In the genomic region with DNA sequence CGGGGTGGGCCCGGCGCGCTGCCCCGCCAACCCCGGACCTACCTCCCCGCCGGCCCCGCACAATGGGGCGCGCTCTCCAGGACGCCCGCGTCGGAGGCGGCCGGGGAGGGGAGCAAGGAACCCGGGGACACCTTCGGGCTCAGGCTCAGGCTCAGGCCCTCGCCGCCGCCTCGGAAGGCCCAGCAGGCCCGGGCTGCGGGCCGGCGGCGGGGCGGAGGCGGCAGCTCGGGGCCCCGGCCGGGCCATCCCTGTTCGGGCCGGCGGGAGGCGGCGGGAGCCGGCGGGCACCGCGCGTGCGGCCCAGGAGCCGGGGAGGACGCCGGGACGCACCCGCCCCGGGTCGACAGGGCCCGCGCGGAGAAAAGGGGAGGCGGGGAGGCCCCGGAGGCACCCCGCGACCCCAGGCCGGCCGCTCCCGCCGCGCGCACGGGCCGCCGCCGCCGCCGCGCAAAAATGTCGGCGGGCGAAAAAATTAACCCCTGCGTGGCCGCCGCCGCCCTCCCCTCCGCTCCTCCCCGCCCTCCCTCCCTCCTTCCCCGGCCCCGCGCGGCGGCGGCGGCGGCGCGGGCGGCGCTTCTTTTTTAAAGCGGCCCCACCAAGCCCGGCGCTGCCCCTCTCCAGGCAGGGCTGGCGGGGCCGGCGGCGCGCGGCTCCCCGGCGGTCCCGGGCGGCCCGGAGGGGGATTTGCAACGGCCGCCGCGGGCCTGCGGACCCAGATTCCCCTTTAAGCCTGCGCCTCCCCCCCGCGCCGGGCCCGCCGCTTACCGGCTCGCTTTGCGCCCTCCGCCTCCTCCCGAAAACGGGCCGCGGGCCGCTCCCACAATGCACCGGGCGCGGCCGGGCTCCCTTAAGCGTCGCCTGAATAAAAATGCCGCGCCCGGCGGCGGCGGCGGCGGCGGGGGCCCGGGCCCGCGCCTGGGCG, we compare ENCODE assay signal across 8 cellular contexts. TPM values are rescaled to one million over a fixed set of nuclear protein-coding genes. Genes with fewer than 3 reads are reported as not detected.
DNase-seq lines count a peak whose midpoint lies in the region; ATAC-seq and TF ChIP-seq lines count a peak whose summit lies in the region.

No MANE protein-coding gene starts in this region.

- TF ChIP-seq CTCF in BE2C (IDR thresholded peaks at IDR 0.05; ENCODE audit: low read depth, low read length): no peak
- no peak for TF ChIP-seq CTCF in epithelial cell of esophagus (IDR thresholded peaks at IDR 0.05; ENCODE audit: insufficient read depth, low read depth, low read length, missing control alignments)
- no peak for TF ChIP-seq CTCF in mucosa of descending colon (IDR thresholded peaks at IDR 0.05)

- intact Hi-C loops in mucosa of descending colon (cut with DNase I, micrococcal nuclease): no loop called here

- peaks cover 3% of the 10 kb centered on the region; the same call in 1 of the 2 replicates for H3K4me1 ChIP-seq in BE2C
- peaks cover 15% of the 10 kb centered on the region for H3K4me1 ChIP-seq in mucosa of descending colon (ENCODE audit: low read depth)

- peak; percentile 81 for DNase-seq in BE2C
- DNase-seq in GM19238 (ENCODE audit: insufficient read length, low spot score): peak; percentile 80
- DNase-seq in NOMO-1 treated with dmso at 0.1 percent for 144 hours (lab: John Stamatoyannopoulos, UW; ENCODE audit: unreplicated experiment): peak; percentile 54
- peak; percentile 67 for DNase-seq in activated T-cell treated with anti-CD3 and anti-CD28 coated beads for 24 hours (ENCODE audit: low read depth)
- peak; percentile 85 for DNase-seq in epithelial cell of esophagus (ENCODE audit: low read depth)
- peak; percentile 83 to 90 (median 89) for DNase-seq in mucosa of descending colon
- DNase-seq in stimulated activated CD8-positive, alpha-beta memory T cell treated with anti-CD3 and anti-CD28 coated beads, Interleukin-4, amount 100 ng/mL, for 1 hour (ENCODE audit: low read depth in 2 of 2, low spot score in 1 of 2): peak; percentile 41 to 53

- no peaks in the 10 kb centered on the region for H3K27me3 ChIP-seq in BE2C

- ATAC-seq in HG03439 (IDR thresholded peaks at IDR 0.05; ENCODE audit: unreplicated experiment) (peak; percentile 62), mucosa of descending colon (peak; percentile 76)

- H3K36me3 ChIP-seq in BE2C: peaks cover 20% of the 10 kb centered on the region
- no peaks in the 10 kb centered on the region for H3K36me3 ChIP-seq in mucosa of descending colon (ENCODE audit: low read depth)

- no peaks in the 10 kb centered on the region for H3K9me3 ChIP-seq in BE2C
- no peaks in the 10 kb centered on the region for H3K9me3 ChIP-seq in mucosa of descending colon

- H3K4me3 ChIP-seq in BE2C (ENCODE audit: low read depth, low read length) (peak overlapping the region; percentile 67), epithelial cell of esophagus (ENCODE audit: low read length) (peak overlapping the region; percentile 75), mucosa of descending colon (peak overlapping the region; percentile 87)

RNA-seq across cellular contexts. Expression of gene SEPHS1, which starts 0.6 kb away (rescaled TPM):
- 78.3 TPM for polyA plus RNA-seq in BE2C (2012; ENCODE audit: insufficient read depth, insufficient read length, low read depth)
- total RNA-seq in mucosa of descending colon: 10 to 100 TPM; 32.3 to 40.3 (median 36.6) TPM

RNA-seq across cellular contexts. Expression of gene PHYH, which starts 47.6 kb away (rescaled TPM):
- polyA plus RNA-seq in BE2C (2012; ENCODE audit: insufficient read depth, insufficient read length, low read depth): 11.7 TPM
- 10 to 100 TPM; 33.8 to 64.2 (median 53.6) TPM for total RNA-seq in mucosa of descending colon

Comparison
In these comparisons a context has a peak if more than half of its experiments do, and no peak if none do; other contexts are left out.
1. Peak in every context shown above with its lines: DNase-seq, ATAC-seq and H3K4me3 ChIP-seq.